ENCODE assay signal across 24 cellular contexts in genomic region chr1:75130865-75131592, GRCh38. TPM values are rescaled to one million over a fixed set of nuclear protein-coding genes. Genes with fewer than 3 reads are reported as not detected.
DNase-seq lines count a peak whose midpoint lies in the region; ATAC-seq and TF ChIP-seq lines count a peak whose summit lies in the region.
"Had no signal": no experiment of that assay in that cellular context is flagged by ENCODE, and none has a peak within 500 bp of the region (broad histone marks: within the 10 kb centered on the region; RNA-seq: fewer than 3 reads in every experiment).

No MANE protein-coding gene starts in this region.

- no peak overlapping the region for H3K4me3 Mint-ChIP-seq in activated CD8-positive, alpha-beta T cell treated with anti-CD3 and anti-CD28 coated beads, Interleukin-2, amount 10 ng/mL, durations not matched to agents 7 days and 5 days
- H3K4me3 Mint-ChIP-seq in activated CD8-positive, alpha-beta T cell treated with anti-CD3 and anti-CD28 coated beads for 36 hours: no peak overlapping the region
- peak overlapping the region; percentile 34 to 86 (median 70) for H3K4me3 Mint-ChIP-seq in brain
- H3K4me3 Mint-ChIP-seq: stimulated activated naive CD8-positive, alpha-beta T cell treated with anti-CD3 and anti-CD28 coated beads, Interleukin-15, Interleukin-2, amounts not matched to agents 100 ng/mL and 50 ng/mL, for 24 hours had no signal

- 3% methylated on average over 37 of the region's 38 CpGs for WGBS in smooth muscle cell (ENCODE audit: low lambda C conversion rate)

- H3K27ac ChIP-seq in smooth muscle cell (ENCODE audit: low read depth): no peak overlapping the region
- H3K27ac ChIP-seq: Peyer's patch, upper lobe of left lung had no signal

- no peak for DNase-seq in activated CD8-positive, alpha-beta T cell treated with anti-CD3 and anti-CD28 coated beads, Interleukin-2, amount 10 ng/mL, durations not matched to agents 7 days and 5 days
- DNase-seq in activated CD8-positive, alpha-beta T cell treated with anti-CD3 and anti-CD28 coated beads for 36 hours: no peak
- DNase-seq in left kidney (ENCODE audit: low read depth, low spot score): peak; percentile 40
- DNase-seq in smooth muscle cell (lab: John Stamatoyannopoulos, UW; ENCODE audit: unreplicated experiment): no peak
- DNase-seq in NCI-H1417 (lab: John Stamatoyannopoulos, UW): no peak
- DNase-seq in stimulated activated CD8-positive, alpha-beta memory T cell treated with anti-CD3 and anti-CD28 coated beads, Interleukin-4, amount 100 ng/mL, for 48 hours: no peak
- DNase-seq in NCI-H82 (lab: John Stamatoyannopoulos, UW): no peak
- DNase-seq: activated CD4-positive, alpha-beta T cell treated with anti-CD3 and anti-CD28 coated beads for 1 hour; activated CD8-positive, alpha-beta memory T cell treated with anti-CD3 and anti-CD28 coated beads, Interleukin-2, amount 50 U/mL, for 4 hours; cerebellar nuclear complex; effector CD8-positive, alpha-beta T cell; head of caudate nucleus; Karpas-422; NCI-H1092 treated with DMSO at 0.1 percent for 48 hours; NCI-H774; Peyer's patch had no signal

- no peaks in the 10 kb centered on the region for H3K9me3 ChIP-seq in smooth muscle cell (replicated peaks; ENCODE audit: low read depth)

- no peak overlapping the region for H2AFZ ChIP-seq in smooth muscle cell (ENCODE audit: low read depth)

- peaks cover 1% of the 10 kb centered on the region for H3K9me3 Mint-ChIP-seq in activated CD8-positive, alpha-beta T cell treated with anti-CD3 and anti-CD28 coated beads, Interleukin-2, amount 10 ng/mL, durations not matched to agents 7 days and 5 days (ENCODE audit: insufficient read depth)
- H3K9me3 Mint-ChIP-seq in activated CD8-positive, alpha-beta T cell treated with anti-CD3 and anti-CD28 coated beads for 36 hours: peaks cover 6% of the 10 kb centered on the region
- peaks cover 0 to 9% (median 5%) of the 10 kb centered on the region in 5 experiments for H3K9me3 Mint-ChIP-seq in brain

- POLR2A ChIA-PET in activated CD8-positive, alpha-beta T cell treated with anti-CD3 and anti-CD28 coated beads, Interleukin-2, amount 10 ng/mL, durations not matched to agents 7 days and 5 days (lab: Charles Lee): no interaction called here
- POLR2A ChIA-PET in activated CD8-positive, alpha-beta T cell treated with anti-CD3 and anti-CD28 coated beads for 36 hours (lab: Charles Lee): no interaction called here

- H3K4me1 Mint-ChIP-seq in activated CD8-positive, alpha-beta T cell treated with anti-CD3 and anti-CD28 coated beads, Interleukin-2, amount 10 ng/mL, durations not matched to agents 7 days and 5 days (ENCODE audit: low read depth): peaks cover 14% of the 10 kb centered on the region
- peaks cover 11% of the 10 kb centered on the region for H3K4me1 Mint-ChIP-seq in activated CD8-positive, alpha-beta T cell treated with anti-CD3 and anti-CD28 coated beads for 36 hours (ENCODE audit: low read depth)
- H3K4me1 Mint-ChIP-seq in brain: peaks cover 62% of the 10 kb centered on the region

- H3K27ac Mint-ChIP-seq in activated CD8-positive, alpha-beta T cell treated with anti-CD3 and anti-CD28 coated beads, Interleukin-2, amount 10 ng/mL, durations not matched to agents 7 days and 5 days: peak overlapping the region; percentile 34
- H3K27ac Mint-ChIP-seq in activated CD8-positive, alpha-beta T cell treated with anti-CD3 and anti-CD28 coated beads for 36 hours: no peak overlapping the region
- H3K27ac Mint-ChIP-seq in brain: no peak overlapping the region
- H3K27ac Mint-ChIP-seq: stimulated activated naive CD8-positive, alpha-beta T cell treated with anti-CD3 and anti-CD28 coated beads, Interleukin-15, Interleukin-2, amounts not matched to agents 100 ng/mL and 50 ng/mL, for 24 hours had no signal

- CTCF ChIA-PET in activated CD8-positive, alpha-beta T cell treated with anti-CD3 and anti-CD28 coated beads, Interleukin-2, amount 10 ng/mL, durations not matched to agents 7 days and 5 days (lab: Charles Lee): no interaction called here
- CTCF ChIA-PET in activated CD8-positive, alpha-beta T cell treated with anti-CD3 and anti-CD28 coated beads for 36 hours (lab: Charles Lee): no interaction called here

- peaks cover 32% of the 10 kb centered on the region for H3K36me3 Mint-ChIP-seq in activated CD8-positive, alpha-beta T cell treated with anti-CD3 and anti-CD28 coated beads, Interleukin-2, amount 10 ng/mL, durations not matched to agents 7 days and 5 days (ENCODE audit: low read depth)
- peaks cover 4% of the 10 kb centered on the region for H3K36me3 Mint-ChIP-seq in activated CD8-positive, alpha-beta T cell treated with anti-CD3 and anti-CD28 coated beads for 36 hours (ENCODE audit: low read depth)
- H3K36me3 Mint-ChIP-seq in brain: no peaks in the 10 kb centered on the region

- H3K4me1 ChIP-seq in smooth muscle cell (ENCODE audit: low read depth): peaks cover 51% of the 10 kb centered on the region

- ATAC-seq in activated CD8-positive, alpha-beta T cell treated with anti-CD3 and anti-CD28 coated beads, Interleukin-2, amount 10 ng/mL, durations not matched to agents 7 days and 5 days: no peak
- no peak for ATAC-seq in activated CD8-positive, alpha-beta T cell treated with anti-CD3 and anti-CD28 coated beads for 36 hours
- ATAC-seq: HCT116 had no signal

- intact Hi-C loops in activated CD8-positive, alpha-beta T cell treated with anti-CD3 and anti-CD28 coated beads for 36 hours (cut with micrococcal nuclease): no loop called here

- no peak overlapping the region for H3K9ac ChIP-seq in smooth muscle cell (ENCODE audit: low read depth)

- H3K36me3 ChIP-seq in smooth muscle cell (ENCODE audit: low read depth): no peaks in the 10 kb centered on the region
- H3K36me3 ChIP-seq: Peyer's patch, upper lobe of left lung had no signal

- H3F3A ChIP-seq in smooth muscle cell (ENCODE audit: low read depth): peaks cover 3% of the 10 kb centered on the region

- peaks cover 3% of the 10 kb centered on the region for H4K20me1 ChIP-seq in smooth muscle cell (ENCODE audit: low read depth)

- H3K4me2 ChIP-seq in smooth muscle cell: peak overlapping the region; percentile 66

- no peak for TF ChIP-seq CTCF in activated CD8-positive, alpha-beta T cell treated with anti-CD3 and anti-CD28 coated beads for 36 hours (IDR thresholded peaks at IDR 0.05)
- TF ChIP-seq CTCF in brain (conservative IDR thresholded peaks at IDR 0.05): no peak
- TF ChIP-seq CTCF in smooth muscle cell (IDR thresholded peaks at IDR 0.05; ENCODE audit: borderline replicate concordance, insufficient read depth, poor library complexity, severe bottlenecking): no peak

- no peaks in the 10 kb centered on the region for H3K79me2 ChIP-seq in smooth muscle cell (ENCODE audit: low read depth)

- H3K27me3 Mint-ChIP-seq in activated CD8-positive, alpha-beta T cell treated with anti-CD3 and anti-CD28 coated beads, Interleukin-2, amount 10 ng/mL, durations not matched to agents 7 days and 5 days (ENCODE audit: low read depth): peaks cover 85% of the 10 kb centered on the region
- peaks cover 93% of the 10 kb centered on the region for H3K27me3 Mint-ChIP-seq in activated CD8-positive, alpha-beta T cell treated with anti-CD3 and anti-CD28 coated beads for 36 hours
- H3K27me3 Mint-ChIP-seq in brain: peaks cover 96% of the 10 kb centered on the region

- H3K4me3 ChIP-seq in smooth muscle cell: peak overlapping the region; percentile 7
- H3K4me3 ChIP-seq: Peyer's patch, upper lobe of left lung had no signal

- H3K27me3 ChIP-seq in smooth muscle cell (ENCODE audit: low read depth): peaks cover 96% of the 10 kb centered on the region

RNA-seq across cellular contexts. Expression of gene LHX8, which starts 3.2 kb away (rescaled TPM):
- not detected for total RNA-seq in activated CD8-positive, alpha-beta T cell treated with anti-CD3 and anti-CD28 coated beads, Interleukin-2, amount 10 ng/mL, durations not matched to agents 7 days and 5 days
- total RNA-seq in activated CD8-positive, alpha-beta T cell treated with anti-CD3 and anti-CD28 coated beads for 36 hours: not detected
- not detected for polyA plus RNA-seq in brain (ENCODE audit: insufficient read depth, low read depth, low replicate concordance)
- 0.90 TPM in 1 of 2 replicates, not detected in the other for total RNA-seq in smooth muscle cell
- not detected in 2 replicates for polyA plus RNA-seq in smooth muscle cell
- total RNA-seq: A673, fibroblast of lung, mesenteric fat pad, Peyer's patch, upper lobe of left lung had no signal
- polyA plus RNA-seq: CD14-positive monocyte, fibroblast of lung had no signal

Comparison
In these comparisons a context has a peak if more than half of its experiments do, and no peak if none do; other contexts are left out.
1. H3K4me3 Mint-ChIP-seq: peak in brain (5 of 5); none in activated CD8-positive, alpha-beta T cell treated with anti-CD3 and anti-CD28 coated beads, Interleukin-2, amount 10 ng/mL, durations not matched to agents 7 days and 5 days (single experiment) and activated CD8-positive, alpha-beta T cell treated with anti-CD3 and anti-CD28 coated beads for 36 hours (single experiment).